Comparison of ENCODE assay signal across 8 cellular contexts in genomic region chr3:155737844-155738460, GRCh38. TPM values are rescaled to one million over a fixed set of nuclear protein-coding genes. Genes with fewer than 3 reads are reported as not detected.
A peak's percentile ranks its signal among the peaks of the same experiment; 100 is the strongest.
DNase-seq lines count a peak whose midpoint lies in the region; ATAC-seq and TF ChIP-seq lines count a peak whose summit lies in the region.

No MANE protein-coding gene starts in this region.

- H3K36me3 ChIP-seq in H7 (replicated peaks; ENCODE audit: control insufficient read depth, insufficient read depth, low read length) (no peaks in the 10 kb centered on the region), A673 (ENCODE audit: insufficient read depth, low read length, poor library complexity, severe bottlenecking) (no peaks in the 10 kb centered on the region)

- H3K36me3 Mint-ChIP-seq in activated CD8-positive, alpha-beta T cell treated with anti-CD3 and anti-CD28 coated beads for 36 hours (ENCODE audit: low read depth), result no peaks in the 10 kb centered on the region

- no TSS peak for BruUV-seq in A673 (replicated peaks; lab: Mats Ljungman, UMichigan)

- TF ChIP-seq CTCF in A673 (conservative IDR thresholded peaks at IDR 0.05; ENCODE audit: low read depth, low read length), result no peak
- TF ChIP-seq CTCF in activated CD8-positive, alpha-beta T cell treated with anti-CD3 and anti-CD28 coated beads for 36 hours (IDR thresholded peaks at IDR 0.05), result no peak

- intact Hi-C loops in A673 (cut with micrococcal nuclease; ENCODE audit: unreplicated experiment), result no loop called here
- intact Hi-C loops in activated CD8-positive, alpha-beta T cell treated with anti-CD3 and anti-CD28 coated beads for 36 hours (cut with micrococcal nuclease), result no loop called here

- CTCF ChIA-PET in A673 (lab: Charles Lee), result no interaction called here
- CTCF ChIA-PET in activated CD8-positive, alpha-beta T cell treated with anti-CD3 and anti-CD28 coated beads for 36 hours (lab: Charles Lee), result interaction anchor here (1.8 kb wide), 1 partner anchor 69 kb away, joined by 5 read pairs; no protein-coding TSS in a partner anchor

- no peak overlapping the region for H3K4me3 Mint-ChIP-seq in activated CD8-positive, alpha-beta T cell treated with anti-CD3 and anti-CD28 coated beads for 36 hours

- no peaks in the 10 kb centered on the region for H3K9me3 ChIP-seq in A673 (ENCODE audit: low read depth, low read length, poor library complexity, severe bottlenecking)

- DNase-seq in GF-D8 (lab: John Stamatoyannopoulos, UW), result peak; percentile 51
- peak; percentile 29 for DNase-seq in H7
- DNase-seq in M059J (ENCODE audit: low read depth), result peak; percentile 12
- peak; percentile 98 for DNase-seq in kidney tubule cell (ENCODE audit: low spot score)
- no peak for DNase-seq in superior temporal gyrus (ENCODE audit: extremely low spot score)
- DNase-seq in A673 (ENCODE audit: low spot score), result no peak
- DNase-seq in NCI-H1105 treated with DMSO at 0.1 percent for 48 hours (lab: John Stamatoyannopoulos, UW), result no peak
- no peak for DNase-seq in activated CD8-positive, alpha-beta T cell treated with anti-CD3 and anti-CD28 coated beads for 36 hours

- peaks cover 25% of the 10 kb centered on the region for H3K27me3 Mint-ChIP-seq in activated CD8-positive, alpha-beta T cell treated with anti-CD3 and anti-CD28 coated beads for 36 hours

- ATAC-seq in activated CD8-positive, alpha-beta T cell treated with anti-CD3 and anti-CD28 coated beads for 36 hours, result no peak

- H3K27ac ChIP-seq in A673 (ENCODE audit: low read depth, low read length, poor library complexity, severe bottlenecking), result no peak overlapping the region

- no peaks in the 10 kb centered on the region for H3K4me1 Mint-ChIP-seq in activated CD8-positive, alpha-beta T cell treated with anti-CD3 and anti-CD28 coated beads for 36 hours (ENCODE audit: low read depth)

- no peak overlapping the region for H3K4me3 ChIP-seq in H7 (ENCODE audit: insufficient read depth, low read depth, low read length)
- H3K4me3 ChIP-seq in A673 (ENCODE audit: low read depth, low read length, poor library complexity, severe bottlenecking), result no peak overlapping the region

- no peak overlapping the region for H3K27ac Mint-ChIP-seq in activated CD8-positive, alpha-beta T cell treated with anti-CD3 and anti-CD28 coated beads for 36 hours

- no peaks in the 10 kb centered on the region for H3K4me1 ChIP-seq in A673 (ENCODE audit: insufficient read depth, low read length, poor library complexity, severe bottlenecking)

- POLR2A ChIA-PET in A673 (lab: Charles Lee; ENCODE audit: low non-redundant PET), result no interaction called here
- POLR2A ChIA-PET in activated CD8-positive, alpha-beta T cell treated with anti-CD3 and anti-CD28 coated beads for 36 hours (lab: Charles Lee), result no interaction called here

- no peaks in the 10 kb centered on the region for H3K9me3 Mint-ChIP-seq in activated CD8-positive, alpha-beta T cell treated with anti-CD3 and anti-CD28 coated beads for 36 hours

- H3K27me3 ChIP-seq in H7 (ENCODE audit: control insufficient read depth, insufficient read depth, low read length) (no peaks in the 10 kb centered on the region), A673 (replicated peaks; ENCODE audit: insufficient read depth, low read depth, low read length, poor library complexity) (no peaks in the 10 kb centered on the region)

RNA-seq across cellular contexts. Expression of gene PLCH1, which starts 6.9 kb away (rescaled TPM):
- total RNA-seq in H7 (2014; rRNA removed; shearing (Covaris generic)), result 5.2 and 6.3 TPM in 2 replicates
- 0.10 and 0.17 TPM in 2 replicates for total RNA-seq in M059J (2014; rRNA removed; shearing (Covaris generic))
- total RNA-seq in A673 (2021), result 3.1 TPM in 2 replicates
- under 1 TPM; 0.20 to 0.32 TPM for total RNA-seq in activated CD8-positive, alpha-beta T cell treated with anti-CD3 and anti-CD28 coated beads for 36 hours

Comparison
In these comparisons a context has a peak if more than half of its experiments do, and no peak if none do; other contexts are left out.
1. DNase-seq: peak in GF-D8 (single experiment), H7 (single experiment), M059J (single experiment) and kidney tubule cell (single experiment); none in superior temporal gyrus (single experiment), A673 (single experiment), NCI-H1105 treated with DMSO at 0.1 percent for 48 hours (single experiment) and activated CD8-positive, alpha-beta T cell treated with anti-CD3 and anti-CD28 coated beads for 36 hours (single experiment).